11 cellular contexts compared by ENCODE assay signal in genomic region chr7:155770186-155770585, GRCh38. TPM values are rescaled to one million over a fixed set of nuclear protein-coding genes. Genes with fewer than 3 reads are reported as not detected.
"Had no signal": no experiment of that assay in that cellular context is flagged by ENCODE, and none has a peak within 500 bp of the region (broad histone marks: within the 10 kb centered on the region; RNA-seq: fewer than 3 reads in every experiment).

No MANE protein-coding gene starts in this region.

- H3K4me3 Mint-ChIP-seq: activated CD4-positive, alpha-beta memory T cell treated with anti-CD3 and anti-CD28 coated beads, Interleukin-2, amount 10 ng/mL, durations not matched to agents 7 days and 5 days; natural killer cell treated with Interleukin-12 subunit alpha and Interleukin-12 subunit beta and Interleukin-15 and Interleukin-18, amount 100 ng/mL, for 72 hours had no signal

- H3K36me3 ChIP-seq: ovary had no signal

- H3K27me3 ChIP-seq: dorsolateral prefrontal cortex, ovary, stomach had no signal

- DNase-seq: activated CD4-positive, alpha-beta memory T cell treated with anti-CD3 and anti-CD28 coated beads, Interleukin-2, amount 10 ng/mL, durations not matched to agents 7 days and 5 days; activated CD8-positive, alpha-beta memory T cell treated with anti-CD3 and anti-CD28 coated beads, Interleukin-2, amount 50 U/mL, for 48 hours; mucosa of descending colon; ovary; stimulated activated CD4-positive, alpha-beta T cell treated with anti-CD3 and anti-CD28 coated beads, Interleukin-15, amount 100 ng/mL, for 24 hours; stimulated activated CD4-positive, alpha-beta T cell treated with anti-CD3 and anti-CD28 coated beads, Interleukin-4, amount 100 ng/mL, for 24 hours; stomach had no signal

- H3K27me3 Mint-ChIP-seq: activated CD4-positive, alpha-beta memory T cell treated with anti-CD3 and anti-CD28 coated beads, Interleukin-2, amount 10 ng/mL, durations not matched to agents 7 days and 5 days; natural killer cell treated with Interleukin-12 subunit alpha and Interleukin-12 subunit beta and Interleukin-15 and Interleukin-18, amount 100 ng/mL, for 72 hours had no signal

- H3K4me3 ChIP-seq: dorsolateral prefrontal cortex, mucosa of descending colon, ovary, stomach had no signal

- H3K27ac Mint-ChIP-seq: activated CD4-positive, alpha-beta memory T cell treated with anti-CD3 and anti-CD28 coated beads, Interleukin-2, amount 10 ng/mL, durations not matched to agents 7 days and 5 days had no signal

- ATAC-seq: esophagus mucosa; mucosa of descending colon; natural killer cell treated with Interleukin-12 subunit alpha and Interleukin-12 subunit beta and Interleukin-15 and Interleukin-18, amount 100 ng/mL, for 72 hours had no signal

- H3K9me3 ChIP-seq: mucosa of descending colon, ovary, stomach had no signal

- H3K27ac ChIP-seq: ovary, VCaP had no signal

- H3K9me3 Mint-ChIP-seq: activated CD4-positive, alpha-beta memory T cell treated with anti-CD3 and anti-CD28 coated beads, Interleukin-2, amount 10 ng/mL, durations not matched to agents 7 days and 5 days; natural killer cell treated with Interleukin-12 subunit alpha and Interleukin-12 subunit beta and Interleukin-15 and Interleukin-18, amount 100 ng/mL, for 72 hours had no signal

RNA-seq across cellular contexts. Expression of gene SHH, which starts 42.1 kb away (rescaled TPM):
- total RNA-seq: activated CD4-positive, alpha-beta memory T cell treated with anti-CD3 and anti-CD28 coated beads, Interleukin-2, amount 10 ng/mL, durations not matched to agents 7 days and 5 days; esophagus mucosa; natural killer cell treated with Interleukin-12 subunit alpha and Interleukin-12 subunit beta and Interleukin-15 and Interleukin-18, amount 100 ng/mL, for 72 hours had no signal
